In the genomic region with DNA sequence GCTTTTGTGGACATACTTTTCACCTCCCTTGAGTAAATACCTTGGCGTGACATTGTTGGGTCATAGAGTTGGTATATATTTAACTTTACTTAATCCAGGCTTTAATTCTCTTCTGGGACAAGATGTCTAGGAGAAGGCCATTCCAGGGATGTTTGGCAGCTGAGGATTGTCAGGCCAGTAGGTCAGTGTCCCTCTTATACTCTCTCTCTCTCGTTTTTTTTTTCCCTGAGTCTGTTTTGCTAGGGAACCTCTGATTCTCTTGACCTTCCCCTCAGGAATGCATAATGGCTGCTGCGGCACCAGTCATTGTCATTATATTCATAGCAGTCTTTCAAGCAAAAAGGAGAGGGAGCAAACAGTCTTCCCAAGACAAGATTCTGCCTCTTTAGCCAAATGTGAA, we compare ENCODE assay signal across 12 cellular contexts.
"Had no signal": no experiment of that assay in that cellular context is flagged by ENCODE, and none has a peak within 500 bp of the region (broad histone marks: within the 10 kb centered on the region; RNA-seq: fewer than 3 reads in every experiment).

No MANE protein-coding gene starts in this region.

- H3K4me3 Mint-ChIP-seq: activated naive CD4-positive, alpha-beta T cell treated with anti-CD3 and anti-CD28 coated beads, Interleukin-2, amount 50 U/mL, for 24 hours; neural progenitor cell had no signal

- H3K27me3 ChIP-seq: gastroesophageal sphincter, neural progenitor cell, pancreas had no signal

- H3K9ac ChIP-seq: neural progenitor cell, SK-N-SH had no signal

- H3K4me2 ChIP-seq: neural progenitor cell, SK-N-SH had no signal

- H3K27ac Mint-ChIP-seq: activated naive CD4-positive, alpha-beta T cell treated with anti-CD3 and anti-CD28 coated beads, Interleukin-2, amount 50 U/mL, for 24 hours; neural progenitor cell had no signal

- H3K9me3 Mint-ChIP-seq: activated naive CD4-positive, alpha-beta T cell treated with anti-CD3 and anti-CD28 coated beads, Interleukin-2, amount 50 U/mL, for 24 hours; neural progenitor cell had no signal

- H3K36me3 ChIP-seq: neural progenitor cell, pancreas had no signal

- H3K27me3 Mint-ChIP-seq: activated naive CD4-positive, alpha-beta T cell treated with anti-CD3 and anti-CD28 coated beads, Interleukin-2, amount 50 U/mL, for 24 hours had no signal

- H3K4me1 ChIP-seq: neural progenitor cell had no signal

- H3K4me3 ChIP-seq: gastroesophageal sphincter, neural progenitor cell, pancreas, skin epidermis had no signal

- H3K9me2 ChIP-seq: SK-N-SH had no signal

- H3K27ac ChIP-seq: neural progenitor cell, skin epidermis had no signal

- ATAC-seq: activated CD4-positive, CD25-positive, alpha-beta regulatory T cell treated with anti-CD3 and anti-CD28 coated beads, Interleukin-2, amount 50 U/mL, for 24 hours; gastroesophageal sphincter; pancreas had no signal

- H3K9me3 ChIP-seq: gastroesophageal sphincter, pancreas, SK-N-SH had no signal

- DNase-seq: activated CD4-positive, alpha-beta T cell treated with anti-CD3 and anti-CD28 coated beads, Interleukin-2, amount 50 U/mL, for 4 hours; activated effector memory CD4-positive, alpha-beta T cell treated with Interleukin-2 at 50 U/mL for 16 hours; activated T-cell treated with anti-CD3 and anti-CD28 coated beads, Interleukin-2, amount 50 U/mL, for 1 hour; SK-N-SH; T-helper 1 cell; trophoblast cell had no signal

- H2AFZ ChIP-seq: neural progenitor cell had no signal
